ENCODE assay signal across 21 cellular contexts in genomic region chr3:65795166-65795565, GRCh38.
DNase-seq lines count a peak whose midpoint lies in the region; ATAC-seq, FAIRE-seq and TF ChIP-seq lines count a peak whose summit lies in the region.
"Had no signal": no experiment of that assay in that cellular context is flagged by ENCODE, and none has a peak within 500 bp of the region (broad histone marks: within the 10 kb centered on the region; RNA-seq: fewer than 3 reads in every experiment).

No MANE protein-coding gene starts in this region.

- no peak for TF ChIP-seq EP300 in HepG2 (IDR thresholded peaks at IDR 0.05; ENCODE audit: low read depth in 2 of 2, low read length in 2 of 2)
- TF ChIP-seq EP300 in HepG2 (CRISPR knock-in tag; IDR thresholded peaks at IDR 0.05; ENCODE audit: borderline replicate concordance): no peak
- TF ChIP-seq EP300 in esophagus muscularis mucosa (IDR thresholded peaks at IDR 0.05): no peak

- no peaks in the 10 kb centered on the region for H3K4me1 ChIP-seq in HepG2 (ENCODE audit: insufficient read depth, low read length)
- H3K4me1 ChIP-seq in right lobe of liver: peaks cover 0 to under 1% (median 0%) of the 10 kb centered on the region in 4 donors
- no peaks in the 10 kb centered on the region for H3K4me1 ChIP-seq in OCI-LY3 (ENCODE audit: low read length)
- no peaks in the 10 kb centered on the region for H3K4me1 ChIP-seq in esophagus muscularis mucosa
- H3K4me1 ChIP-seq in A673 (ENCODE audit: insufficient read depth, low read length, poor library complexity, severe bottlenecking): no peaks in the 10 kb centered on the region

- no peaks in the 10 kb centered on the region for H3K27me3 ChIP-seq in HepG2 (ENCODE audit: control insufficient read depth in 1 of 2, insufficient read depth in 2 of 2, low read length in 2 of 2)
- H3K27me3 ChIP-seq in right lobe of liver: no peaks in the 10 kb centered on the region
- 0 out of 2 replicates have a peak, but pooled peaks cover 9% of the 10 kb centered on the region for H3K27me3 ChIP-seq in OCI-LY3 (ENCODE audit: low read depth, low read length)
- H3K27me3 ChIP-seq in esophagus muscularis mucosa: no peaks in the 10 kb centered on the region
- no peaks in the 10 kb centered on the region for H3K27me3 ChIP-seq in A673 (replicated peaks; ENCODE audit: insufficient read depth, low read depth, low read length, poor library complexity)

- no peaks in the 10 kb centered on the region for H3K9me3 ChIP-seq in HepG2 (ENCODE audit: low read length)
- no peaks in the 10 kb centered on the region for H3K9me3 ChIP-seq in right lobe of liver
- H3K9me3 ChIP-seq in OCI-LY3 (ENCODE audit: insufficient read depth, low read length): no peaks in the 10 kb centered on the region
- no peaks in the 10 kb centered on the region for H3K9me3 ChIP-seq in esophagus muscularis mucosa
- no peaks in the 10 kb centered on the region for H3K9me3 ChIP-seq in A673 (ENCODE audit: low read depth, low read length, poor library complexity, severe bottlenecking)

- H3K79me2 ChIP-seq in HepG2 (ENCODE audit: insufficient read depth, low read length) (peaks cover 30% of the 10 kb centered on the region), OCI-LY3 (ENCODE audit: low read length) (no peaks in the 10 kb centered on the region)

- no peak for TF ChIP-seq RAD21 in HepG2 (CRISPR knock-in tag; IDR thresholded peaks at IDR 0.05)

- H3K4me3 Mint-ChIP-seq in type B pancreatic cell: no peak overlapping the region
- H3K4me3 Mint-ChIP-seq: GM23338, H9 had no signal

- H3K36me3 ChIP-seq in HepG2 (replicated peaks in 1 of 2; ENCODE audit: control insufficient read depth in 1 of 2, insufficient read depth in 2 of 2, low read length in 2 of 2) (no peaks in the 10 kb centered on the region), right lobe of liver (no peaks in the 10 kb centered on the region), OCI-LY3 (replicated peaks; ENCODE audit: low read depth, low read length) (no peaks in the 10 kb centered on the region), esophagus muscularis mucosa (no peaks in the 10 kb centered on the region), A673 (ENCODE audit: insufficient read depth, low read length, poor library complexity, severe bottlenecking) (no peaks in the 10 kb centered on the region)

- H3K4me2 ChIP-seq in HepG2 (ENCODE audit: low read depth, low read length) (no peak overlapping the region), OCI-LY3 (ENCODE audit: low read length) (no peak overlapping the region)
- H3K4me2 ChIP-seq: GM23338 had no signal

- FAIRE-seq in HepG2 (lab: Jason Lieb, UNC): no peak
- FAIRE-seq: A204.1, GM12878, GM19239 had no signal

- no peak overlapping the region for H2AFZ ChIP-seq in HepG2 (ENCODE audit: low read length)
- no peak overlapping the region for H2AFZ ChIP-seq in OCI-LY3 (ENCODE audit: low read depth, low read length)
- H2AFZ ChIP-seq: GM23338 had no signal

- in situ Hi-C loops in HepG2 (cut with HindIII; ENCODE audit: extremely low pct_ligation_motif_present, low pct_unique_long_range_greater_than_20kb): no loop called here
- in situ Hi-C loops in G401 (cut with HindIII; ENCODE audit: low sequenced_read_pairs): no loop called here

- H4K20me1 ChIP-seq in HepG2 (ENCODE audit: insufficient read depth, low read length) (peaks cover 16% of the 10 kb centered on the region; the same call in 1 of the 2 replicates), OCI-LY3 (ENCODE audit: insufficient read depth, low read length) (no peaks in the 10 kb centered on the region)

- no peak for TF ChIP-seq CTCF in HepG2 (CRISPR knock-in tag; IDR thresholded peaks at IDR 0.05)
- TF ChIP-seq CTCF in right lobe of liver (IDR thresholded peaks at IDR 0.05): no peak
- peak; percentile 8; the same call in 1 of the 2 replicates for TF ChIP-seq CTCF in OCI-LY3 (IDR thresholded peaks at IDR 0.05; ENCODE audit: low read depth, low read length)
- TF ChIP-seq CTCF in esophagus muscularis mucosa (IDR thresholded peaks at IDR 0.05): no peak
- TF ChIP-seq CTCF in type B pancreatic cell (conservative IDR thresholded peaks at IDR 0.05): no peak
- TF ChIP-seq CTCF in A673 (conservative IDR thresholded peaks at IDR 0.05; ENCODE audit: low read depth, low read length): no peak

- peaks cover 24% of the 10 kb centered on the region for H3K4me1 Mint-ChIP-seq in type B pancreatic cell (ENCODE audit: unreplicated experiment)
- H3K4me1 Mint-ChIP-seq: CD4-positive, alpha-beta memory T cell had no signal

- 100% methylated on average over 2 of the region's 2 CpGs for WGBS in HepG2 (ENCODE audit: low lambda C conversion rate)
- WGBS in right lobe of liver (ENCODE audit: insufficient coverage, low coverage, low lambda C conversion rate, missing lambda C conversion rate): 88% methylated on average over 2 of the region's 2 CpGs
- 93% methylated on average over 2 of the region's 2 CpGs for WGBS in esophagus muscularis mucosa

- POLR2A ChIA-PET in HepG2 (lab: Yijun Ruan, JAX): no interaction called here
- POLR2A ChIA-PET in A673 (lab: Charles Lee; ENCODE audit: low non-redundant PET): no interaction called here

- ATAC-seq in HepG2 (no peak), right lobe of liver (no peak)
- ATAC-seq: GM12878, HCT116 had no signal

- no peak for DNase-seq in HepG2 (ENCODE audit: low spot score)
- no peak for DNase-seq in right lobe of liver
- DNase-seq in esophagus muscularis mucosa (ENCODE audit: extremely low spot score): peak; percentile 3
- DNase-seq in type B pancreatic cell (ENCODE audit: extremely low spot score, unreplicated experiment): no peak
- no peak for DNase-seq in G401 (ENCODE audit: low spot score)
- no peak for DNase-seq in A673 (ENCODE audit: low spot score)
- no peak for DNase-seq in midbrain (lab: John Stamatoyannopoulos, UW)
- DNase-seq: C1 segment of cervical spinal cord; CD4-positive, alpha-beta memory T cell; COR-L47; DMS153; DND-41; GDM1; H9 had no signal

- H3K9ac ChIP-seq in HepG2 (ENCODE audit: insufficient read depth, low read depth, low read length): no peak overlapping the region
- no peak overlapping the region for H3K9ac ChIP-seq in OCI-LY3 (ENCODE audit: low read length)

- peak overlapping the region; percentile 37 for H3K27ac Mint-ChIP-seq in type B pancreatic cell
- H3K27ac Mint-ChIP-seq: CD4-positive, alpha-beta memory T cell; GM23338; H9 had no signal

- intact Hi-C loops in HepG2 (cut with micrococcal nuclease; ENCODE audit: unreplicated experiment): no loop called here
- intact Hi-C loops in right lobe of liver (cut with DNase I): no loop called here
- intact Hi-C loops in esophagus muscularis mucosa (cut with DNase I): no loop called here
- intact Hi-C loops in A673 (cut with micrococcal nuclease; ENCODE audit: unreplicated experiment): no loop called here

- H3K4me3 ChIP-seq in HepG2 (replicated peaks in 1 of 3; ENCODE audit: insufficient read depth in 1 of 3, low read depth in 2 of 3, low read length in 3 of 3) (no peak overlapping the region), right lobe of liver (no peak overlapping the region), OCI-LY3 (ENCODE audit: low read length) (no peak overlapping the region), esophagus muscularis mucosa (no peak overlapping the region), A673 (ENCODE audit: low read depth, low read length, poor library complexity, severe bottlenecking) (no peak overlapping the region)
- H3K4me3 ChIP-seq: GM12878, GM23338 had no signal

- CTCF ChIA-PET in HepG2 (lab: Yijun Ruan, JAX; ENCODE audit: low intra/inter-chr PET ratio, low total read pairs): no interaction called here
- CTCF ChIA-PET in A673 (lab: Charles Lee): no interaction called here

- no peaks in the 10 kb centered on the region for H3K36me3 Mint-ChIP-seq in type B pancreatic cell
- H3K36me3 Mint-ChIP-seq: CD4-positive, alpha-beta memory T cell had no signal

- no TSS peak for BruUV-seq in HepG2 (replicated peaks; lab: Mats Ljungman, UMichigan)
- BruUV-seq in A673 (replicated peaks; lab: Mats Ljungman, UMichigan): no TSS peak

- no peak for TF ChIP-seq POLR2A in HepG2 (IDR thresholded peaks at IDR 0.05; ENCODE audit: insufficient read depth in 1 of 2, low read depth in 2 of 2, low read length in 2 of 2)
- TF ChIP-seq POLR2A in right lobe of liver (IDR thresholded peaks at IDR 0.05): no peak
- TF ChIP-seq POLR2A in esophagus muscularis mucosa (IDR thresholded peaks at IDR 0.05; ENCODE audit: low read depth): no peak

- no peaks in the 10 kb centered on the region for H3K27me3 Mint-ChIP-seq in type B pancreatic cell
- H3K27me3 Mint-ChIP-seq: CD4-positive, alpha-beta memory T cell had no signal

- no peaks in the 10 kb centered on the region for H3K9me3 Mint-ChIP-seq in type B pancreatic cell
- H3K9me3 Mint-ChIP-seq: GM23338, H9 had no signal

- H3K27ac ChIP-seq in HepG2 (ENCODE audit: extremely low read length, insufficient read depth, low read length) (no peak overlapping the region), right lobe of liver (no peak overlapping the region), OCI-LY3 (ENCODE audit: low read length) (no peak overlapping the region), esophagus muscularis mucosa (replicated peaks in 1 of 4) (no peak overlapping the region), A673 (ENCODE audit: low read depth, low read length, poor library complexity, severe bottlenecking) (no peak overlapping the region)
- H3K27ac ChIP-seq: 22Rv1 had no signal

TF ChIP-seq in HepG2, 621 proteins besides CTCF, POLR2A, EP300 and RAD21 (continues in another document):
- TF ChIP-seq MAFK (conservative IDR thresholded peaks at IDR 0.05 in 1 of 2, IDR thresholded peaks at IDR 0.05 in 1 of 2; ENCODE audit: low read length in 2 of 2) (peak; percentile 45 to 71; a peak in 3 of 4 replicates), MAFF (IDR thresholded peaks at IDR 0.05; ENCODE audit: low read depth, low read length) (peak; percentile 74), GLI4 (CRISPR knock-in tag; IDR thresholded peaks at IDR 0.05; ENCODE audit: borderline replicate concordance) (no peak), TCF12 (IDR thresholded peaks at IDR 0.05) (no peak), TCF12 (CRISPR knock-in tag; IDR thresholded peaks at IDR 0.05) (no peak), MLLT10 (CRISPR knock-in tag; IDR thresholded peaks at IDR 0.05) (no peak), ZNF17 (CRISPR knock-in tag; IDR thresholded peaks at IDR 0.05) (no peak)
